ENCODE assay signal across 15 cellular contexts in the genomic region with DNA sequence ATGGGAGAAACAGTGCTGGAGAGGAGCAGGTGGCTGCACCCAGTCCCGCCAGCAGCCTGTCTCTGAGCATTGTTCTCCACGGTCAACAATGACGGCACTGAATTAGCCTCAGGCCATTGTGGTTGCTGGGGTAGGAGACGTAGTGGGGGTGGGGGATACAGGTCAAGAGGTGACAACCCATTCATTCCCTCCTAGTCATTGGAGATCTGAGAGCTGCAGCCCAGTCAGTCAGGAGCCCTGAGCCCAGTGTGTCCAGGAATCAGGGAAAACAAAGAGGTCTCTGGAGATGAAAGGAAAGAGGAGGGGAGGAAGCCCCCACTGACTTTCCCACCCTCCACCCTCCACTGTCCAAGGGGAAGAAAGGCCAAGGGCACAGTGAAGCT. TPM values are rescaled to one million over a fixed set of nuclear protein-coding genes. Genes with fewer than 3 reads are reported as not detected.
DNase-seq lines count a peak whose midpoint lies in the region; FAIRE-seq and TF ChIP-seq lines count a peak whose summit lies in the region.
"Had no signal": no experiment of that assay in that cellular context is flagged by ENCODE, and none has a peak within 500 bp of the region (broad histone marks: within the 10 kb centered on the region; RNA-seq: fewer than 3 reads in every experiment).

No MANE protein-coding gene starts in this region.

- no peak overlapping the region for H4K5ac ChIP-seq in H1 (ENCODE audit: insufficient read length, low read depth, low read length)

- no peak for TF ChIP-seq EP300 in H1 (IDR thresholded peaks at IDR 0.05; ENCODE audit: borderline replicate concordance in 1 of 2, low read depth in 2 of 2, low read length in 2 of 2)

- 0 out of 2 replicates have a peak overlapping the region, but pooled peaks have one; percentile 82 for H2AK5ac ChIP-seq in H1 (ENCODE audit: low read depth, low read length)
- H2AK5ac ChIP-seq in mesenchymal stem cell (ENCODE audit: low read length, severe bottlenecking): no peak overlapping the region

- no peaks in the 10 kb centered on the region for H3K27me3 ChIP-seq in H1 (replicated peaks in 1 of 4; ENCODE audit: control insufficient read depth in 3 of 4, extremely low read depth in 1 of 4, insufficient read depth in 3 of 4, low read length in 3 of 4)
- H3K27me3 ChIP-seq in mesenchymal stem cell (ENCODE audit: control insufficient read depth in 1 of 2, insufficient read depth in 1 of 2, low read length in 2 of 2): no peaks in the 10 kb centered on the region
- H3K27me3 ChIP-seq: suprapubic skin had no signal

- H3K18ac ChIP-seq in H1 (ENCODE audit: extremely low read depth, low read length): peak overlapping the region; percentile 51
- no peak overlapping the region for H3K18ac ChIP-seq in mesenchymal stem cell (ENCODE audit: low read depth in 1 of 2, low read length in 2 of 2)

- H3K4me1 Mint-ChIP-seq in neural crest cell (peaks cover 76% of the 10 kb centered on the region), HFFc6 (ENCODE audit: low read depth) (peaks cover 21% of the 10 kb centered on the region)

- 0 out of 8 replicates have a peak overlapping the region, but pooled peaks of 2 of the 4 experiments have one; percentile 12 to 23 for H3K4me3 ChIP-seq in H1 (ENCODE audit: extremely low read depth in 1 of 4, insufficient read depth in 2 of 4, low read depth in 3 of 4, low read length in 4 of 4)
- no peak overlapping the region for H3K4me3 ChIP-seq in mesenchymal stem cell (ENCODE audit: insufficient read depth in 1 of 2, low read depth in 1 of 2, low read length in 2 of 2)
- H3K4me3 ChIP-seq: suprapubic skin had no signal

- POLR2A ChIA-PET in H1 (lab: Charles Lee; ENCODE audit: partially characterized antibody): interaction anchor here (0.7 to 1.4 kb wide), 4 partner anchors 9 to 627 kb away, joined by 3 read pairs; partner anchors contain the start of gene SMIM12

- no peak for FAIRE-seq in H1 (lab: Jason Lieb, UNC)

- no peaks in the 10 kb centered on the region for H4K20me1 ChIP-seq in H1 (replicated peaks in 1 of 2; ENCODE audit: control insufficient read depth in 1 of 2, insufficient read depth in 2 of 2, low read length in 2 of 2)

- H2AFZ ChIP-seq in H1 (ENCODE audit: low read length): no peak overlapping the region
- H2AFZ ChIP-seq in mesenchymal stem cell (ENCODE audit: low read depth, low read length): no peak overlapping the region

- DNase-seq in ELF-1 (ENCODE audit: low read depth, low spot score) (peak; percentile 94), NCI-H146 treated with DMSO at 0.1 percent for 48 hours (lab: John Stamatoyannopoulos, UW; ENCODE audit: unreplicated experiment) (peak; percentile 77), H1 (ENCODE audit: low read depth in 1 of 2, low spot score in 2 of 2) (no peak), neural crest cell (ENCODE audit: low read depth, low spot score) (peak; percentile 61), HFFc6 (no peak), 8988T (no peak), mesenchymal stem cell (no peak)
- no peak for DNase-seq in activated naive CD4-positive, alpha-beta T cell (lab: John Stamatoyannopoulos, UW)
- DNase-seq: activated CD8-positive, alpha-beta memory T cell treated with anti-CD3 and anti-CD28 coated beads for 24 hours; effector CD4-positive, alpha-beta T cell; KG1; NCI-H2081 treated with DMSO at 0.1 percent for 48 hours had no signal

- no peak overlapping the region for H3K56ac ChIP-seq in H1 (replicated peaks; ENCODE audit: insufficient read length, low read depth, low read length)

- H3K4ac ChIP-seq in H1 (replicated peaks; ENCODE audit: insufficient read length, low read depth, low read length): no peak overlapping the region
- H3K4ac ChIP-seq in mesenchymal stem cell (ENCODE audit: low read depth in 1 of 2, low read length in 2 of 2): no peak overlapping the region

- no peaks in the 10 kb centered on the region for H3K27me3 Mint-ChIP-seq in neural crest cell (ENCODE audit: low read depth)
- H3K27me3 Mint-ChIP-seq in HFFc6 (ENCODE audit: insufficient read depth): no peaks in the 10 kb centered on the region; the same call in none of the 2 replicates

- peak overlapping the region; percentile 49; the same call in 1 of the 2 replicates for H2BK20ac ChIP-seq in H1 (ENCODE audit: low read length)

- H2BK12ac ChIP-seq in H1 (ENCODE audit: low read depth, low read length): peak overlapping the region; percentile 91
- H2BK12ac ChIP-seq in mesenchymal stem cell (ENCODE audit: low read length in 2 of 2): no peak overlapping the region

- TF ChIP-seq POLR2A in H1 (IDR thresholded peaks at IDR 0.05; ENCODE audit: control extremely low read depth in 1 of 2, low read depth in 2 of 2, low read length in 2 of 2): no peak

- peak overlapping the region; percentile 42 to 65 for H3K4me2 ChIP-seq in H1 (ENCODE audit: insufficient read depth in 1 of 2, low read depth in 2 of 2, low read length in 2 of 2)
- H3K4me2 ChIP-seq in mesenchymal stem cell (ENCODE audit: low read length, poor library complexity, severe bottlenecking): no peak overlapping the region

- CTCF ChIA-PET in H1 (lab: Charles Lee; ENCODE audit: partially characterized antibody): interaction anchor here (0.6 to 14.3 kb wide), 10 partner anchors 9 to 354 kb away, joined by 3 to 230 read pairs (median 5); partner anchors contain the start of gene GJA4

- H2BK15ac ChIP-seq in H1 (ENCODE audit: low read length): no peak overlapping the region; the same call in 1 of the 2 replicates
- H2BK15ac ChIP-seq in mesenchymal stem cell (ENCODE audit: low read depth, poor library complexity, severe bottlenecking): no peak overlapping the region

- H3K36me3 ChIP-seq in H1 (ENCODE audit: control insufficient read depth in 2 of 4, insufficient read depth in 4 of 4, low read length in 3 of 4) (no peaks in the 10 kb centered on the region), mesenchymal stem cell (ENCODE audit: control insufficient read depth in 1 of 2, insufficient read depth in 2 of 2, low read depth in 1 of 2, low read length in 2 of 2) (peaks cover 4 to 14% of the 10 kb centered on the region in 2 experiments)

- H3K27ac ChIP-seq in H1 (ENCODE audit: low read depth, low read length): no peak overlapping the region
- no peak overlapping the region for H3K27ac ChIP-seq in mesenchymal stem cell (ENCODE audit: low read length, poor library complexity, severe bottlenecking)
- H3K27ac ChIP-seq: suprapubic skin, VCaP had no signal

- no peaks in the 10 kb centered on the region for H3K23me2 ChIP-seq in H1 (ENCODE audit: low read depth, low read length)

- no peak overlapping the region for H3K9ac ChIP-seq in H1 (replicated peaks in 1 of 4; ENCODE audit: extremely low read depth in 1 of 4, low read depth in 3 of 4, low read length in 3 of 4)
- no peak overlapping the region for H3K9ac ChIP-seq in mesenchymal stem cell (ENCODE audit: low read length)

- H3K23ac ChIP-seq in H1 (ENCODE audit: insufficient read length) (no peak overlapping the region), mesenchymal stem cell (ENCODE audit: low read length in 2 of 2) (no peak overlapping the region)

- H3K27ac Mint-ChIP-seq in neural crest cell (ENCODE audit: unreplicated experiment) (peak overlapping the region; percentile 99), HFFc6 (no peak overlapping the region)

- WGBS in H1 (ENCODE audit: extremely low coverage in 1 of 2, insufficient coverage in 1 of 2, insufficient read length in 1 of 2, insufficient replicate concordance in 2 of 2, low coverage in 1 of 2, low lambda C conversion rate in 2 of 2, missing lambda C conversion rate in 1 of 2), 2 experiments: 65% methylated on average over 4 of the region's 4 CpGs; no CpG with 5 or more reads in 1 of the 2 experiments
- WGBS in mesenchymal stem cell: 78% methylated on average over 3 of the region's 4 CpGs

- H2BK120ac ChIP-seq in H1 (replicated peaks; ENCODE audit: low read depth, low read length) (no peak overlapping the region), mesenchymal stem cell (ENCODE audit: low read depth, low read length) (no peak overlapping the region)

- H2BK5ac ChIP-seq in H1 (ENCODE audit: low read depth, low read length) (peak overlapping the region; percentile 85; the same call in 1 of the 2 replicates), mesenchymal stem cell (ENCODE audit: low read depth, low read length, poor library complexity, severe bottlenecking) (no peak overlapping the region)

- H3K4me1 ChIP-seq in H1 (replicated peaks in 1 of 4; ENCODE audit: control insufficient read depth in 3 of 4, insufficient read depth in 4 of 4, low read length in 3 of 4) (peaks cover 16 to 27% (median 18%) of the 10 kb centered on the region in 4 experiments), mesenchymal stem cell (ENCODE audit: control insufficient read depth, insufficient read depth, low read depth, low read length) (peaks cover 2% of the 10 kb centered on the region)

- no peak overlapping the region for H3K14ac ChIP-seq in H1 (ENCODE audit: insufficient read length)
- H3K14ac ChIP-seq in mesenchymal stem cell (ENCODE audit: low read length in 2 of 2): no peak overlapping the region

- no peaks in the 10 kb centered on the region for H3K9me3 Mint-ChIP-seq in neural crest cell
- H3K9me3 Mint-ChIP-seq in HFFc6: no peaks in the 10 kb centered on the region

- no peak for TF ChIP-seq RAD21 in H1 (IDR thresholded peaks at IDR 0.05 in 1 of 2, conservative IDR thresholded peaks at IDR 0.05 in 1 of 2; ENCODE audit: low read depth in 2 of 2, low read length in 2 of 2)

- H3K9me3 ChIP-seq in H1 (ENCODE audit: insufficient read depth in 2 of 2, low read depth in 1 of 2, low read length in 1 of 2): no peaks in the 10 kb centered on the region
- no peaks in the 10 kb centered on the region for H3K9me3 ChIP-seq in mesenchymal stem cell (ENCODE audit: control insufficient read depth, low read length)
- H3K9me3 ChIP-seq: suprapubic skin had no signal

- no peaks in the 10 kb centered on the region for H3K79me1 ChIP-seq in H1 (ENCODE audit: low read depth, low read length)
- peaks cover 28% of the 10 kb centered on the region for H3K79me1 ChIP-seq in mesenchymal stem cell (replicated peaks; ENCODE audit: low read length, poor library complexity, severe bottlenecking)

- peak overlapping the region; percentile 2 for H4K91ac ChIP-seq in H1 (replicated peaks; ENCODE audit: insufficient read length, low read length)
- H4K91ac ChIP-seq in mesenchymal stem cell (ENCODE audit: low read length): no peak overlapping the region

- H4K8ac ChIP-seq in H1 (ENCODE audit: extremely low read depth, insufficient read depth, low read length) (no peak overlapping the region), mesenchymal stem cell (ENCODE audit: low read length) (no peak overlapping the region)

- TF ChIP-seq CTCF in H1 (IDR thresholded peaks at IDR 0.05; ENCODE audit: control extremely low read depth in 1 of 3, insufficient read depth in 1 of 3, low read depth in 1 of 3, low read length in 3 of 3) (no peak), neural crest cell (conservative IDR thresholded peaks at IDR 0.05) (no peak), HFFc6 (IDR thresholded peaks at IDR 0.05) (no peak)

- H3K79me2 ChIP-seq in H1 (ENCODE audit: control insufficient read depth in 1 of 2, insufficient read depth in 2 of 2, low read length in 2 of 2): no peaks in the 10 kb centered on the region

- H3K4me3 Mint-ChIP-seq in neural crest cell (peak overlapping the region; percentile 76), HFFc6 (no peak overlapping the region)

- H3K36me3 Mint-ChIP-seq in neural crest cell (ENCODE audit: low read depth) (peaks cover 8% of the 10 kb centered on the region), HFFc6 (ENCODE audit: low read depth) (peaks cover 3% of the 10 kb centered on the region)

RNA-seq across cellular contexts. Expression of gene SMIM12, which starts 15.3 kb away (rescaled TPM):
- total RNA-seq in H1 (2021; fragmentation: NEBNext Ultra II Directional; extraction: Animal tissue kit (Norgen Biotek cat#: 25700)): 40.9 and 42.6 TPM in 2 replicates
- polyA plus RNA-seq in H1 (2011; rRNA removed): 43.8 and 49.2 TPM in 2 replicates
- polyA plus RNA-seq in H1 (2011; cell fraction: cytosol; rRNA removed): 48.0 TPM
- polyA plus RNA-seq in H1 (2011; cell fraction: nucleus; rRNA removed): 27.5 TPM
- polyA plus RNA-seq in H1 (2012, experiment 1 of 2): 27.9 to 49.4 TPM (median 46.8 TPM) in 4 replicates
- polyA plus RNA-seq in H1 (2012, experiment 2 of 2): 37.8 TPM
- polyA plus RNA-seq in H1 (2013, experiment 1 of 2): 21.6 TPM
- polyA plus RNA-seq in H1 (2013, experiment 2 of 2): 22.7 TPM
- 34.3 and 36.4 TPM in 2 replicates for polyA minus RNA-seq in H1 (2011; rRNA and poly(A)+ RNA removed)
- 14.7 TPM for polyA minus RNA-seq in H1 (2011; cell fraction: cytosol; rRNA and poly(A)+ RNA removed)
- polyA minus RNA-seq in H1 (2011; cell fraction: nucleus; rRNA and poly(A)+ RNA removed): 10.6 TPM
- total RNA-seq in neural crest cell: 43.2 and 45.4 TPM in 2 replicates
- 10 to 100 TPM; 42.0 to 53.6 (median 45.6) TPM for total RNA-seq in HFFc6 (2021; fragmentation: NEBNext Ultra II Directional; extraction: Animal tissue kit (Norgen Biotek cat#: 25700))
- 24.1 TPM for polyA plus RNA-seq in mesenchymal stem cell (2013, experiment 1 of 2)
- polyA plus RNA-seq in mesenchymal stem cell (2013, experiment 2 of 2): 24.4 TPM

RNA-seq across cellular contexts. Expression of gene GJA4, which starts 51.4 kb away (rescaled TPM):
- total RNA-seq in H1 (2021; fragmentation: NEBNext Ultra II Directional; extraction: Animal tissue kit (Norgen Biotek cat#: 25700)): 2.7 and 3.2 TPM in 2 replicates
- 3.9 and 4.3 TPM in 2 replicates for polyA plus RNA-seq in H1 (2011; rRNA removed)
- polyA plus RNA-seq in H1 (2011; cell fraction: cytosol; rRNA removed): 2.4 TPM
- 3.8 TPM for polyA plus RNA-seq in H1 (2011; cell fraction: nucleus; rRNA removed)
- polyA plus RNA-seq in H1 (2012, experiment 1 of 2): 1.6 to 3.4 TPM (median 2.7 TPM) in 4 replicates
- polyA plus RNA-seq in H1 (2012, experiment 2 of 2): 2.7 TPM
- polyA plus RNA-seq in H1 (2013, experiment 1 of 2): 14.8 TPM
- 15.5 TPM for polyA plus RNA-seq in H1 (2013, experiment 2 of 2)
- polyA minus RNA-seq in H1 (2011; rRNA and poly(A)+ RNA removed): 0.82 and 1.0 TPM in 2 replicates
- polyA minus RNA-seq in H1 (2011; cell fraction: cytosol; rRNA and poly(A)+ RNA removed): 2.1 TPM
- polyA minus RNA-seq in H1 (2011; cell fraction: nucleus; rRNA and poly(A)+ RNA removed): 1.9 TPM
- 20.2 and 22.3 TPM in 2 replicates for total RNA-seq in neural crest cell
- not detected for total RNA-seq in HFFc6 (2021; fragmentation: NEBNext Ultra II Directional; extraction: Animal tissue kit (Norgen Biotek cat#: 25700))
- not detected for polyA plus RNA-seq in mesenchymal stem cell (2013, experiment 1 of 2)
- not detected for polyA plus RNA-seq in mesenchymal stem cell (2013, experiment 2 of 2)
- total RNA-seq: H4 had no signal

Comparison
In these comparisons a context has a peak if more than half of its experiments do, and no peak if none do; other contexts are left out.
1. DNase-seq: peak in ELF-1 (single experiment), NCI-H146 treated with DMSO at 0.1 percent for 48 hours (single experiment) and neural crest cell (single experiment); none in H1 (0 of 2), HFFc6 (single experiment), activated naive CD4-positive, alpha-beta T cell (0 of 4), 8988T (single experiment) and mesenchymal stem cell (single experiment).